1 cellular context compared by ENCODE assay signal in genomic region chr7:50332241-50333176, GRCh38.
TF ChIP-seq lines count a peak whose summit lies in the region.

No MANE protein-coding gene starts in this region.

TF ChIP-seq in K562, 482 proteins besides CTCF, POLR2A, EP300 and RAD21 (continued from another document and continues in another):
- TF ChIP-seq, protein P1, sequence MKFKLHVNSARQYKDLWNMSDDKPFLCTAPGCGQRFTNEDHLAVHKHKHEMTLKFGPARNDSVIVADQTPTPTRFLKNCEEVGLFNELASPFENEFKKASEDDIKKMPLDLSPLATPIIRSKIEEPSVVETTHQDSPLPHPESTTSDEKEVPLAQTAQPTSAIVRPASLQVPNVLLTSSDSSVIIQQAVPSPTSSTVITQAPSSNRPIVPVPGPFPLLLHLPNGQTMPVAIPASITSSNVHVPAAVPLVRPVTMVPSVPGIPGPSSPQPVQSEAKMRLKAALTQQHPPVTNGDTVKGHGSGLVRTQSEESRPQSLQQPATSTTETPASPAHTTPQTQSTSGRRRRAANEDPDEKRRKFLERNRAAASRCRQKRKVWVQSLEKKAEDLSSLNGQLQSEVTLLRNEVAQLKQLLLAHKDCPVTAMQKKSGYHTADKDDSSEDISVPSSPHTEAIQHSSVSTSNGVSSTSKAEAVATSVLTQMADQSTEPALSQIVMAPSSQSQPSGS (CRISPR knock-in tag; IDR thresholded peaks at IDR 0.05) = no peak
- TF ChIP-seq RBM15 (IDR thresholded peaks at IDR 0.05; ENCODE audit: insufficient read depth, low read length) (no peak), SIRT6 (IDR thresholded peaks at IDR 0.05; ENCODE audit: low read depth, low read length) (no peak), ZNF311 (CRISPR knock-in tag; IDR thresholded peaks at IDR 0.05) (no peak), ZNF445 (CRISPR knock-in tag; IDR thresholded peaks at IDR 0.05; ENCODE audit: low read depth) (no peak), ARID1B (IDR thresholded peaks at IDR 0.05) (peak; percentile 6; the same call in 1 of the 2 replicates), ZNF507 (tag; conservative IDR thresholded peaks at IDR 0.05) (no peak), HBP1 (CRISPR knock-in tag; IDR thresholded peaks at IDR 0.05) (0 out of 2 replicates have a peak, but pooled peaks have one; percentile 40), DDX20 (tag; IDR thresholded peaks at IDR 0.05; ENCODE audit: low read depth) (no peak), JUNB (CRISPR knock-in tag; conservative IDR thresholded peaks at IDR 0.05) (no peak), BRCA1 (IDR thresholded peaks at IDR 0.05) (no peak), BRCA1 (CRISPR knock-in tag; IDR thresholded peaks at IDR 0.05) (no peak), NCOA1 (IDR thresholded peaks at IDR 0.05; ENCODE audit: low read depth) (no peak), BACH1 (tag; IDR thresholded peaks at IDR 0.05) (no peak), C11orf30 (IDR thresholded peaks at IDR 0.05; ENCODE audit: low read depth) (0 out of 2 replicates have a peak, but pooled peaks have one; percentile 19), NFE2 (IDR thresholded peaks at IDR 0.05; ENCODE audit: low read depth) (peak; percentile 8; the same call in 1 of the 2 replicates), E2F6 (IDR thresholded peaks at IDR 0.05; ENCODE audit: borderline replicate concordance in 1 of 2, extremely low read depth in 1 of 2, insufficient read depth in 1 of 2, insufficient read length in 1 of 2, low read depth in 1 of 2, low read length in 1 of 2, poor library complexity in 1 of 2, severe bottlenecking in 1 of 2) (no peak), RFX1 (IDR thresholded peaks at IDR 0.05) (0 out of 2 replicates have a peak, but pooled peaks have one; percentile 22), RAD51 (IDR thresholded peaks at IDR 0.05; ENCODE audit: borderline replicate concordance, low read depth) (no peak), ZNF316 (IDR thresholded peaks at IDR 0.05) (0 out of 2 replicates have a peak, but pooled peaks have one; percentile 23), TCF7L2 (IDR thresholded peaks at IDR 0.05; ENCODE audit: low read depth, low read length) (no peak), THRAP3 (IDR thresholded peaks at IDR 0.05; ENCODE audit: borderline replicate concordance) (no peak), SMARCA4 (IDR thresholded peaks at IDR 0.05) (0 out of 2 replicates have a peak, but pooled peaks have one; percentile 9), ZC3H4 (CRISPR knock-in tag; IDR thresholded peaks at IDR 0.05; ENCODE audit: borderline replicate concordance) (no peak), EGR1 (conservative IDR thresholded peaks at IDR 0.05) (peak; percentile 85), HMGXB4 (CRISPR knock-in tag; IDR thresholded peaks at IDR 0.05) (no peak)
- TF ChIP-seq, protein P2, sequence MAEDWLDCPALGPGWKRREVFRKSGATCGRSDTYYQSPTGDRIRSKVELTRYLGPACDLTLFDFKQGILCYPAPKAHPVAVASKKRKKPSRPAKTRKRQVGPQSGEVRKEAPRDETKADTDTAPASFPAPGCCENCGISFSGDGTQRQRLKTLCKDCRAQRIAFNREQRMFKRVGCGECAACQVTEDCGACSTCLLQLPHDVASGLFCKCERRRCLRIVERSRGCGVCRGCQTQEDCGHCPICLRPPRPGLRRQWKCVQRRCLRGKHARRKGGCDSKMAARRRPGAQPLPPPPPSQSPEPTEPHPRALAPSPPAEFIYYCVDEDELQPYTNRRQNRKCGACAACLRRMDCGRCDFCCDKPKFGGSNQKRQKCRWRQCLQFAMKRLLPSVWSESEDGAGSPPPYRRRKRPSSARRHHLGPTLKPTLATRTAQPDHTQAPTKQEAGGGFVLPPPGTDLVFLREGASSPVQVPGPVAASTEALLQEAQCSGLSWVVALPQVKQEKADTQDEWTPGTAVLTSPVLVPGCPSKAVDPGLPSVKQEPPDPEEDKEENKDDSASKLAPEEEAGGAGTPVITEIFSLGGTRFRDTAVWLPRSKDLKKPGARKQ (CRISPR knock-in tag; IDR thresholded peaks at IDR 0.05) = no peak
- TF ChIP-seq, protein P3, sequence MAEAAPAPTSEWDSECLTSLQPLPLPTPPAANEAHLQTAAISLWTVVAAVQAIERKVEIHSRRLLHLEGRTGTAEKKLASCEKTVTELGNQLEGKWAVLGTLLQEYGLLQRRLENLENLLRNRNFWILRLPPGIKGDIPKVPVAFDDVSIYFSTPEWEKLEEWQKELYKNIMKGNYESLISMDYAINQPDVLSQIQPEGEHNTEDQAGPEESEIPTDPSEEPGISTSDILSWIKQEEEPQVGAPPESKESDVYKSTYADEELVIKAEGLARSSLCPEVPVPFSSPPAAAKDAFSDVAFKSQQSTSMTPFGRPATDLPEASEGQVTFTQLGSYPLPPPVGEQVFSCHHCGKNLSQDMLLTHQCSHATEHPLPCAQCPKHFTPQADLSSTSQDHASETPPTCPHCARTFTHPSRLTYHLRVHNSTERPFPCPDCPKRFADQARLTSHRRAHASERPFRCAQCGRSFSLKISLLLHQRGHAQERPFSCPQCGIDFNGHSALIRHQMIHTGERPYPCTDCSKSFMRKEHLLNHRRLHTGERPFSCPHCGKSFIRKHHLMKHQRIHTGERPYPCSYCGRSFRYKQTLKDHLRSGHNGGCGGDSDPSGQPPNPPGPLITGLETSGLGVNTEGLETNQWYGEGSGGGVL (CRISPR knock-in tag; IDR thresholded peaks at IDR 0.05) = no peak
- TF ChIP-seq, protein P4, sequence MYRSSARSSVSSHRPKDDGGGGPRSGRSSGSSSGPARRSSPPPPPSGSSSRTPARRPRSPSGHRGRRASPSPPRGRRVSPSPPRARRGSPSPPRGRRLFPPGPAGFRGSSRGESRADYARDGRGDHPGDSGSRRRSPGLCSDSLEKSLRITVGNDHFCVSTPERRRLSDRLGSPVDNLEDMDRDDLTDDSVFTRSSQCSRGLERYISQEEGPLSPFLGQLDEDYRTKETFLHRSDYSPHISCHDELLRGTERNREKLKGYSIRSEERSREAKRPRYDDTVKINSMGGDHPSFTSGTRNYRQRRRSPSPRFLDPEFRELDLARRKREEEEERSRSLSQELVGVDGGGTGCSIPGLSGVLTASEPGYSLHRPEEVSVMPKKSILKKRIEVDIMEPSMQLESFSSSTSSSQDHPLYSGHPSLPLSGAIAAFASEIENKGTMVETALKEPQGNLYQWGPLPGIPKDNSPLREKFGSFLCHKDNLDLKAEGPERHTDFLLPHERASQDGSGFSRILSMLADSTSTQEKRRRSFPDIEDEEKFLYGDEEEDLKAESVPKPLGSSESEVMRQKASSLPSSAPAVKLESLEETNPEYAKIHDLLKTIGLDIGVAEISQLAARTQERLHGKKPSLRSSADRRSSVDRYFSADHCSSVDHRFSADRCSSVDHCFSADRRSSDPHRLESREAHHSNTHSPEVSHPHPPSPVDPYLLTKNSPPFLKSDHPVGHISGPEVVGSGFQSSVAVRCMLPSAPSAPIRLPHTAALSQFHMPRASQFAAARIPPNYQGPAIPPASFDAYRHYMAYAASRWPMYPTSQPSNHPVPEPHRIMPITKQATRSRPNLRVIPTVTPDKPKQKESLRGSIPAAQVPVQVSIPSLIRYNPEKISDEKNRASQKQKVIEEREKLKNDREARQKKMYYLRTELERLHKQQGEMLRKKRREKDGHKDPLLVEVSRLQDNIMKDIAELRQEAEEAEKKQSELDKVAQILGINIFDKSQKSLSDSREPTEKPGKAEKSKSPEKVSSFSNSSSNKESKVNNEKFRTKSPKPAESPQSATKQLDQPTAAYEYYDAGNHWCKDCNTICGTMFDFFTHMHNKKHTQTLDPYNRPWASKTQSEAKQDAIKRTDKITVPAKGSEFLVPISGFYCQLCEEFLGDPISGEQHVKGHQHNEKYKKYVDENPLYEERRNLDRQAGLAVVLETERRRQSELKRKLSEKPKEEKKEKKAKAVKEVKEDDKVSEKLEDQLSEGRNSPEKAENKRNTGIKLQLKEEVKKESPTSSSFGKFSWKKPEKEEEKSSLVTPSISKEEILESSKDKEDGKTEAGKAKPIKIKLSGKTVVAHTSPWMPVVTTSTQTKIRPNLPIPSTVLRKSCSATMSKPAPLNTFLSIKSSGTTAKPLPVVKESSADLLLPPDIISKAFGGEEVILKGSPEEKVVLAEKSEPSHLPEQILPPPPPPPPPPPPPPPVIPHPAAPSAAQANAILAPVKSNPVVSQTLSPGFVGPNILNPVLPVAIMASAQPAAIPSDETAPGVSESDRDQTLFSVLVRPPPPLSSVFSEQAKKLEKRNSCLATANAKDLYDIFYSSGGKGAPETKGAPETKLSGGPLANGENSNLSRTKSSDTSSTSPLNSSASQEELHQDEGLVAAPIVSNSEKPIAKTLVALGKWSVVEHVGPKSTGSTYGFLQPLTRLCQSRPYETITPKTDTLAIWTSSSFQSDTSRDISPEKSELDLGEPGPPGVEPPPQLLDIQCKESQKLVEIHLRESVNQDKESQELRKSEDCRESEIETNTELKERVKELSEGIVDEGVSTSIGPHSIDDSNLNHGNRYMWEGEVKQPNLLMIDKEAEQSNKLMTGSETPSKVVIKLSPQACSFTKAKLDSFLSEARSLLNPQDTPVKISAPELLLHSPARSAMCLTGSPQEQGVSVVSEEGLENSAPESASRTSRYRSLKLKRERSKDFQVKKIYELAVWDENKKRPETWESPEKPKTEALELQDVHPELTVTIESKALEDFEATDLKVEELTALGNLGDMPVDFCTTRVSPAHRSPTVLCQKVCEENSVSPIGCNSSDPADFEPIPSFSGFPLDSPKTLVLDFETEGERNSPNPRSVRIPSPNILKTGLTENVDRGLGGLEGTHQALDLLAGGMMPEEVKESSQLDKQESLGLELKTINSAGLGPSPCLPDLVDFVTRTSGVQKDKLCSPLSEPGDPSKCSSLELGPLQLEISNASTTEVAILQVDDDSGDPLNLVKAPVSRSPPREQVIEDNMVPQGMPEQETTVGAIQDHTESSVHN (IDR thresholded peaks at IDR 0.05; ENCODE audit: borderline replicate concordance in 1 of 2, low read depth in 1 of 2) = no peak
- TF ChIP-seq, protein P5, sequence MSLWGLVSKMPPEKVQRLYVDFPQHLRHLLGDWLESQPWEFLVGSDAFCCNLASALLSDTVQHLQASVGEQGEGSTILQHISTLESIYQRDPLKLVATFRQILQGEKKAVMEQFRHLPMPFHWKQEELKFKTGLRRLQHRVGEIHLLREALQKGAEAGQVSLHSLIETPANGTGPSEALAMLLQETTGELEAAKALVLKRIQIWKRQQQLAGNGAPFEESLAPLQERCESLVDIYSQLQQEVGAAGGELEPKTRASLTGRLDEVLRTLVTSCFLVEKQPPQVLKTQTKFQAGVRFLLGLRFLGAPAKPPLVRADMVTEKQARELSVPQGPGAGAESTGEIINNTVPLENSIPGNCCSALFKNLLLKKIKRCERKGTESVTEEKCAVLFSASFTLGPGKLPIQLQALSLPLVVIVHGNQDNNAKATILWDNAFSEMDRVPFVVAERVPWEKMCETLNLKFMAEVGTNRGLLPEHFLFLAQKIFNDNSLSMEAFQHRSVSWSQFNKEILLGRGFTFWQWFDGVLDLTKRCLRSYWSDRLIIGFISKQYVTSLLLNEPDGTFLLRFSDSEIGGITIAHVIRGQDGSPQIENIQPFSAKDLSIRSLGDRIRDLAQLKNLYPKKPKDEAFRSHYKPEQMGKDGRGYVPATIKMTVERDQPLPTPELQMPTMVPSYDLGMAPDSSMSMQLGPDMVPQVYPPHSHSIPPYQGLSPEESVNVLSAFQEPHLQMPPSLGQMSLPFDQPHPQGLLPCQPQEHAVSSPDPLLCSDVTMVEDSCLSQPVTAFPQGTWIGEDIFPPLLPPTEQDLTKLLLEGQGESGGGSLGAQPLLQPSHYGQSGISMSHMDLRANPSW (CRISPR knock-in tag; IDR thresholded peaks at IDR 0.05) = no peak
- TF ChIP-seq, protein P6, sequence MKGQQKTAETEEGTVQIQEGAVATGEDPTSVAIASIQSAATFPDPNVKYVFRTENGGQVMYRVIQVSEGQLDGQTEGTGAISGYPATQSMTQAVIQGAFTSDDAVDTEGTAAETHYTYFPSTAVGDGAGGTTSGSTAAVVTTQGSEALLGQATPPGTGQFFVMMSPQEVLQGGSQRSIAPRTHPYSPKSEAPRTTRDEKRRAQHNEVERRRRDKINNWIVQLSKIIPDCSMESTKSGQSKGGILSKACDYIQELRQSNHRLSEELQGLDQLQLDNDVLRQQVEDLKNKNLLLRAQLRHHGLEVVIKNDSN (CRISPR knock-in tag; IDR thresholded peaks at IDR 0.05) = no peak
